In genomic region chr17:17818088-17818526, GRCh38 we compare ENCODE assay signal across 2 cellular contexts.
TF ChIP-seq lines count a peak whose summit lies in the region.

No MANE protein-coding gene starts in this region.

TF ChIP-seq in HEK293T, 16 proteins besides CTCF, POLR2A, EP300 and RAD21 (continued from another document):
- no peak for TF ChIP-seq CTBP1 (IDR thresholded peaks at IDR 0.05; ENCODE audit: borderline replicate concordance)
- TF ChIP-seq LEF1 (IDR thresholded peaks at IDR 0.05; ENCODE audit: borderline replicate concordance), result no peak
- TF ChIP-seq, protein P1, sequence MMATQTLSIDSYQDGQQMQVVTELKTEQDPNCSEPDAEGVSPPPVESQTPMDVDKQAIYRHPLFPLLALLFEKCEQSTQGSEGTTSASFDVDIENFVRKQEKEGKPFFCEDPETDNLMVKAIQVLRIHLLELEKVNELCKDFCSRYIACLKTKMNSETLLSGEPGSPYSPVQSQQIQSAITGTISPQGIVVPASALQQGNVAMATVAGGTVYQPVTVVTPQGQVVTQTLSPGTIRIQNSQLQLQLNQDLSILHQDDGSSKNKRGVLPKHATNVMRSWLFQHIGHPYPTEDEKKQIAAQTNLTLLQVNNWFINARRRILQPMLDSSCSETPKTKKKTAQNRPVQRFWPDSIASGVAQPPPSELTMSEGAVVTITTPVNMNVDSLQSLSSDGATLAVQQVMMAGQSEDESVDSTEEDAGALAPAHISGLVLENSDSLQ (IDR thresholded peaks at IDR 0.05), result no peak
- TF ChIP-seq SP1 (IDR thresholded peaks at IDR 0.05), result no peak
- TF ChIP-seq FOXM1 (IDR thresholded peaks at IDR 0.05; ENCODE audit: borderline replicate concordance), result no peak
- no peak for TF ChIP-seq ZNF384 (IDR thresholded peaks at IDR 0.05)
- TF ChIP-seq HDGF (IDR thresholded peaks at IDR 0.05; ENCODE audit: borderline replicate concordance), result no peak
- TF ChIP-seq ELF4 (IDR thresholded peaks at IDR 0.05), result no peak
- TF ChIP-seq BHLHE40 (IDR thresholded peaks at IDR 0.05; ENCODE audit: borderline replicate concordance), result no peak
- TF ChIP-seq SUZ12 (IDR thresholded peaks at IDR 0.05), result no peak
- TF ChIP-seq NFRKB (IDR thresholded peaks at IDR 0.05), result no peak
- TF ChIP-seq TARDBP (IDR thresholded peaks at IDR 0.05), result no peak

TF ChIP-seq in K562, 482 proteins besides CTCF, POLR2A, EP300 and RAD21 (continued from another document):
- TF ChIP-seq ETV5 (CRISPR knock-in tag; IDR thresholded peaks at IDR 0.05; ENCODE audit: low read depth) (no peak), CEBPG (CRISPR knock-in tag; IDR thresholded peaks at IDR 0.05) (0 out of 2 replicates have a peak, but pooled peaks have one; percentile 16), CEBPG (tag; conservative IDR thresholded peaks at IDR 0.05 in 1 of 2, IDR thresholded peaks at IDR 0.05 in 1 of 2) (no peak), RFX5 (IDR thresholded peaks at IDR 0.05; ENCODE audit: low read depth, low read length) (no peak), CEBPB (tag; IDR thresholded peaks at IDR 0.05) (peak; percentile 58), RBM14 (IDR thresholded peaks at IDR 0.05; ENCODE audit: borderline replicate concordance, insufficient read depth, low read depth, low read length) (no peak), SUPT5H (IDR thresholded peaks at IDR 0.05) (peak; percentile 29; the same call in 1 of the 2 replicates), ZNF263 (CRISPR knock-in tag; IDR thresholded peaks at IDR 0.05; ENCODE audit: borderline replicate concordance) (no peak), PHB (CRISPR knock-in tag; IDR thresholded peaks at IDR 0.05) (0 out of 2 replicates have a peak, but pooled peaks have one; percentile 36), SIX5 (IDR thresholded peaks at IDR 0.05; ENCODE audit: borderline replicate concordance in 1 of 2, insufficient read depth in 1 of 2, low read depth in 1 of 2, low read length in 2 of 2) (no peak)
- TF ChIP-seq, protein P2, sequence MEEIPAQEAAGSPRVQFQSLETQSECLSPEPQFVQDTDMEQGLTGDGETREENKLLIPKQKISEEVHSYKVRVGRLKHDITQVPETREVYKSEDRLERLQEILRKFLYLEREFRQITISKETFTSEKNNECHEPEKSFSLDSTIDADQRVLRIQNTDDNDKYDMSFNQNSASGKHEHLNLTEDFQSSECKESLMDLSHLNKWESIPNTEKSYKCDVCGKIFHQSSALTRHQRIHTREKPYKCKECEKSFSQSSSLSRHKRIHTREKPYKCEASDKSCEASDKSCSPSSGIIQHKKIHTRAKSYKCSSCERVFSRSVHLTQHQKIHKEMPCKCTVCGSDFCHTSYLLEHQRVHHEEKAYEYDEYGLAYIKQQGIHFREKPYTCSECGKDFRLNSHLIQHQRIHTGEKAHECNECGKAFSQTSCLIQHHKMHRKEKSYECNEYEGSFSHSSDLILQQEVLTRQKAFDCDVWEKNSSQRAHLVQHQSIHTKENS (CRISPR knock-in tag; IDR thresholded peaks at IDR 0.05), result no peak
TF ChIP-seq in K562: peak in this region for 4.
